Comparison of ENCODE assay signal across 8 cellular contexts in genomic region chr2:25981596-25982272, GRCh38. TPM values are rescaled to one million over a fixed set of nuclear protein-coding genes. Genes with fewer than 3 reads are reported as not detected.
DNase-seq lines count a peak whose midpoint lies in the region; ATAC-seq, FAIRE-seq and TF ChIP-seq lines count a peak whose summit lies in the region.

No MANE protein-coding gene starts in this region.

- intact Hi-C loops in vagina (cut with DNase I) = no loop called here

- no peak for TF ChIP-seq POLR2A in Peyer's patch (IDR thresholded peaks at IDR 0.05)
- TF ChIP-seq POLR2A in vagina (IDR thresholded peaks at IDR 0.05) = no peak
- TF ChIP-seq POLR2A in H54 (IDR thresholded peaks at IDR 0.05; ENCODE audit: low read depth, low read length) = no peak

- no peaks in the 10 kb centered on the region for H3K9me3 ChIP-seq in Peyer's patch
- no peaks in the 10 kb centered on the region for H3K9me3 ChIP-seq in endocrine pancreas (ENCODE audit: control insufficient read depth, low read length)
- no peaks in the 10 kb centered on the region for H3K9me3 ChIP-seq in muscle layer of duodenum (ENCODE audit: control insufficient read depth in 1 of 2, low read length in 2 of 2)
- no peaks in the 10 kb centered on the region for H3K9me3 ChIP-seq in vagina

- ATAC-seq in GM21723 (IDR thresholded peaks at IDR 0.05; ENCODE audit: unreplicated experiment) = peak; percentile 35

- peak overlapping the region; percentile 26 to 71 (median 58) for H3K27ac ChIP-seq in Peyer's patch
- H3K27ac ChIP-seq in muscle layer of duodenum (ENCODE audit: low read length) = no peak overlapping the region
- peak overlapping the region; percentile 73 for H3K27ac ChIP-seq in vagina

- DNase-seq in ELR (ENCODE audit: low read depth) (peak; percentile 35), Peyer's patch (no peak), vagina (ENCODE audit: extremely low spot score in 2 of 2) (no peak), H54 (ENCODE audit: insufficient read length, low spot score) (no peak), NCI-H524 treated with DMSO at 0.1 percent for 48 hours (lab: John Stamatoyannopoulos, UW) (no peak)

- H3K36me3 ChIP-seq in Peyer's patch (no peaks in the 10 kb centered on the region), endocrine pancreas (ENCODE audit: control insufficient read depth, insufficient read depth, low read length) (no peaks in the 10 kb centered on the region), muscle layer of duodenum (ENCODE audit: control insufficient read depth in 1 of 2, insufficient read depth in 2 of 2, low read length in 2 of 2) (no peaks in the 10 kb centered on the region), vagina (no peaks in the 10 kb centered on the region)

- no peak for FAIRE-seq in H54 (lab: Jason Lieb, UNC)

- H3K27me3 ChIP-seq in Peyer's patch (no peaks in the 10 kb centered on the region), endocrine pancreas (ENCODE audit: control insufficient read depth, insufficient read depth, low read length) (no peaks in the 10 kb centered on the region), muscle layer of duodenum (ENCODE audit: low read depth, low read length) (no peaks in the 10 kb centered on the region), vagina (no peaks in the 10 kb centered on the region)

- H3K4me3 ChIP-seq in Peyer's patch = peak overlapping the region; percentile 58 to 93 (median 78)
- H3K4me3 ChIP-seq in endocrine pancreas (ENCODE audit: control insufficient read depth, insufficient read depth, low read length) = no peak overlapping the region
- peak overlapping the region; percentile 64 to 81 for H3K4me3 ChIP-seq in muscle layer of duodenum (ENCODE audit: low read depth in 1 of 2, low read length in 2 of 2)
- H3K4me3 ChIP-seq in vagina = peak overlapping the region; percentile 65 to 73

- peaks cover 0 to 18% (median 3%) of the 10 kb centered on the region in 4 donors for H3K4me1 ChIP-seq in Peyer's patch
- peaks cover 7% of the 10 kb centered on the region for H3K4me1 ChIP-seq in endocrine pancreas (ENCODE audit: control insufficient read depth, insufficient read depth, low read length)
- peaks cover 4 to 30% of the 10 kb centered on the region in 2 donors for H3K4me1 ChIP-seq in muscle layer of duodenum (ENCODE audit: control insufficient read depth in 1 of 2, insufficient read depth in 2 of 2, low read length in 2 of 2)
- H3K4me1 ChIP-seq in vagina = peaks cover 52% of the 10 kb centered on the region

- no peak for TF ChIP-seq CTCF in Peyer's patch (IDR thresholded peaks at IDR 0.05)
- no peak for TF ChIP-seq CTCF in vagina (IDR thresholded peaks at IDR 0.05)

- peak overlapping the region; percentile 83 for H3K9ac ChIP-seq in endocrine pancreas (ENCODE audit: control insufficient read depth, insufficient read depth, low read length)

RNA-seq across cellular contexts. Expression of gene KIF3C, which starts 0.6 kb away (rescaled TPM):
- total RNA-seq in Peyer's patch = 10 to 100 TPM in 1 of 4 donors, 1 to 10 TPM in 2, under 1 TPM in 1; 0.70 to 71.0 (median 3.2) TPM
- total RNA-seq in vagina = 9.3 TPM

RNA-seq across cellular contexts. Expression of gene RAB10, which starts 52.1 kb away (rescaled TPM):
- total RNA-seq in Peyer's patch (10 to 100 TPM; 61.9 to 95.6 (median 85.1) TPM), vagina (135 TPM)
